ENCODE assay signal across 18 cellular contexts in the genomic region with DNA sequence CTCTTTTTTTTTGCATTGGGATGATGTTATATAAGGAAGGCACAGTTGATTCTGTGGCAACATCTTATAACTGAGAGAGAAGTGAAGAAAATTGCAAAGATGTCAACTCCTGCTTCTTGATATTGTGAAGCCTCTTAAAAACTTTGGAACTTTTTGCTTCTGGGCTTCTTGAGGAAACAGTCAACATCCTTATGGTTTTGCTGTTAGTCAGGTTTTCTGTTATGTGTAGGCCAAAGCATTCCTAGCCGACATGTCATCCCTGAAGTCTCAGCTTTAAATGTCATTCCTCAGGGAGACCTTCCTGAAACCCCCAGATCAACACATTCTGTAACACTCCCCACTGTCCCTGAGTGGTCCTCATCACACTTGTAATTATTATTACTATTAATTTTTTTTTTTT. TPM values are rescaled to one million over a fixed set of nuclear protein-coding genes. Genes with fewer than 3 reads are reported as not detected.
A peak's percentile ranks its signal among the peaks of the same experiment; 100 is the strongest.
DNase-seq lines count a peak whose midpoint lies in the region; ATAC-seq and TF ChIP-seq lines count a peak whose summit lies in the region.
"Had no signal": no experiment of that assay in that cellular context is flagged by ENCODE, and none has a peak within 500 bp of the region (broad histone marks: within the 10 kb centered on the region; RNA-seq: fewer than 3 reads in every experiment).

No MANE protein-coding gene starts in this region.

- POLR2A ChIA-PET in RWPE1 (lab: Yijun Ruan, JAX; ENCODE audit: low non-redundant PET), result interaction anchor here (1.0 kb wide), 1 partner anchor 20 kb away, joined by 3 read pairs; no protein-coding TSS in a partner anchor

- H3K27ac Mint-ChIP-seq in activated naive CD4-positive, alpha-beta T cell treated with anti-CD3 and anti-CD28 coated beads for 36 hours, result no peak overlapping the region
- H3K27ac Mint-ChIP-seq: endodermal cell; stimulated activated memory B cell treated with anti-CD40 and anti-IgM and Interleukin-4, amounts not matched to agents 10 μg/mL and 1 μg/mL and 100 μg/mL, for 72 hours had no signal

- no peak overlapping the region for H3K4me3 ChIP-seq in AG10803 (ENCODE audit: low read length)
- H3K4me3 ChIP-seq: heart right ventricle, left lung had no signal

- peaks cover 18% of the 10 kb centered on the region for H3K4me1 ChIP-seq in foreskin keratinocyte

- H3K36me3 Mint-ChIP-seq in activated naive CD4-positive, alpha-beta T cell treated with anti-CD3 and anti-CD28 coated beads for 36 hours (ENCODE audit: low read depth), result no peaks in the 10 kb centered on the region
- H3K36me3 Mint-ChIP-seq: stimulated activated memory B cell treated with anti-CD40 and anti-IgM and Interleukin-4, amounts not matched to agents 10 μg/mL and 1 μg/mL and 100 μg/mL, for 72 hours had no signal

- TF ChIP-seq CTCF in AG10803 (conservative IDR thresholded peaks at IDR 0.05; ENCODE audit: low read length) (no peak), RWPE1 (conservative IDR thresholded peaks at IDR 0.05; ENCODE audit: low read depth) (no peak), foreskin keratinocyte (conservative IDR thresholded peaks at IDR 0.05) (no peak)

- H3K27ac ChIP-seq in RWPE1 (peak overlapping the region; percentile 59; the same call in 1 of the 2 replicates), foreskin keratinocyte (peak overlapping the region; percentile 25)
- H3K27ac ChIP-seq: heart right ventricle, left lung had no signal

- CTCF ChIA-PET in RWPE1 (lab: Yijun Ruan, JAX), result interaction anchor here (0.7 kb wide), 1 partner anchor 32 kb away, joined by 4 read pairs; no protein-coding TSS in a partner anchor
- CTCF ChIA-PET in activated naive CD4-positive, alpha-beta T cell treated with anti-CD3 and anti-CD28 coated beads for 36 hours (lab: Charles Lee), result interaction anchor here (0.6 to 1.2 kb wide), 2 partner anchors 63 to 344 kb away, joined by 3 to 6 read pairs; no protein-coding TSS in a partner anchor

- ATAC-seq in foreskin keratinocyte, result peak; percentile 36
- no peak for ATAC-seq in GM21526 (IDR thresholded peaks at IDR 0.05; ENCODE audit: low FRiP score, unreplicated experiment)
- ATAC-seq: heart right ventricle; Right ventricle myocardium inferior; stimulated activated memory B cell treated with anti-CD40 and anti-IgM and Interleukin-4, amounts not matched to agents 10 μg/mL and 1 μg/mL and 100 μg/mL, for 72 hours had no signal

- H3K27me3 ChIP-seq in foreskin keratinocyte, result no peaks in the 10 kb centered on the region
- H3K27me3 ChIP-seq: heart right ventricle, left lung had no signal

- no peaks in the 10 kb centered on the region for H3K9me3 Mint-ChIP-seq in activated naive CD4-positive, alpha-beta T cell treated with anti-CD3 and anti-CD28 coated beads for 36 hours
- H3K9me3 Mint-ChIP-seq: endodermal cell; stimulated activated memory B cell treated with anti-CD40 and anti-IgM and Interleukin-4, amounts not matched to agents 10 μg/mL and 1 μg/mL and 100 μg/mL, for 72 hours had no signal

- DNase-seq in AG10803 (ENCODE audit: low read depth) (peak; percentile 80), RWPE1 (ENCODE audit: low spot score) (no peak), foreskin keratinocyte (peak; percentile 26 to 64), NCI-H1694 treated with DMSO at 0.1 percent for 48 hours (lab: John Stamatoyannopoulos, UW) (no peak)
- DNase-seq in activated naive CD4-positive, alpha-beta T cell treated with anti-CD3 and anti-CD28 coated beads for 36 hours, result no peak
- DNase-seq: activated effector memory CD4-positive, alpha-beta T cell treated with Interleukin-2 at 50 U/mL for 16 hours; endodermal cell; heart right ventricle; left lung; NCI-H2107; stimulated activated CD4-positive, alpha-beta T cell treated with anti-CD3 and anti-CD28 coated beads, Interleukin-4, amount 100 ng/mL, for 24 hours; T1000 had no signal

- intact Hi-C loops in activated naive CD4-positive, alpha-beta T cell treated with anti-CD3 and anti-CD28 coated beads for 36 hours (cut with micrococcal nuclease), result no loop called here

- no peak overlapping the region for H3K4me3 Mint-ChIP-seq in activated naive CD4-positive, alpha-beta T cell treated with anti-CD3 and anti-CD28 coated beads for 36 hours
- H3K4me3 Mint-ChIP-seq: endodermal cell; stimulated activated memory B cell treated with anti-CD40 and anti-IgM and Interleukin-4, amounts not matched to agents 10 μg/mL and 1 μg/mL and 100 μg/mL, for 72 hours had no signal

- no peaks in the 10 kb centered on the region for H3K27me3 Mint-ChIP-seq in activated naive CD4-positive, alpha-beta T cell treated with anti-CD3 and anti-CD28 coated beads for 36 hours (ENCODE audit: low read depth)
- H3K27me3 Mint-ChIP-seq: stimulated activated memory B cell treated with anti-CD40 and anti-IgM and Interleukin-4, amounts not matched to agents 10 μg/mL and 1 μg/mL and 100 μg/mL, for 72 hours had no signal

- H3K4me1 Mint-ChIP-seq in activated naive CD4-positive, alpha-beta T cell treated with anti-CD3 and anti-CD28 coated beads for 36 hours (ENCODE audit: low read depth), result peaks cover 2% of the 10 kb centered on the region

RNA-seq across cellular contexts. Expression of gene FALEC, which starts 12.6 kb away (rescaled TPM):
- total RNA-seq in foreskin keratinocyte, result not detected in 2 replicates
- polyA plus RNA-seq in foreskin keratinocyte, result 0.13 and 0.16 TPM in 2 replicates
- not detected for total RNA-seq in activated naive CD4-positive, alpha-beta T cell treated with anti-CD3 and anti-CD28 coated beads for 36 hours
- total RNA-seq: left lung, Right ventricle myocardium inferior, ureter had no signal
- polyA plus RNA-seq: heart right ventricle, neural cell, right cardiac atrium had no signal

RNA-seq across cellular contexts. Expression of gene ECM1, which starts 20.3 kb away (rescaled TPM):
- total RNA-seq in foreskin keratinocyte, result 59.5 and 73.1 TPM in 2 replicates
- polyA plus RNA-seq in foreskin keratinocyte, result 87.6 and 100 TPM in 2 replicates
- under 1 TPM; 0.69 to 0.88 TPM for total RNA-seq in activated naive CD4-positive, alpha-beta T cell treated with anti-CD3 and anti-CD28 coated beads for 36 hours

RNA-seq across cellular contexts. Expression of gene ADAMTSL4, which starts 21.0 kb away (rescaled TPM):
- 0.65 and 1.6 TPM in 2 replicates for total RNA-seq in foreskin keratinocyte
- 1.3 and 2.1 TPM in 2 replicates for polyA plus RNA-seq in foreskin keratinocyte
- 1 to 10 TPM; 1.3 to 2.0 TPM for total RNA-seq in activated naive CD4-positive, alpha-beta T cell treated with anti-CD3 and anti-CD28 coated beads for 36 hours
- polyA plus RNA-seq: neural cell had no signal

RNA-seq across cellular contexts. Expression of gene TARS2, which starts 41.0 kb away (rescaled TPM):
- 26.2 and 27.4 TPM in 2 replicates for total RNA-seq in foreskin keratinocyte
- 21.0 and 23.6 TPM in 2 replicates for polyA plus RNA-seq in foreskin keratinocyte
- 10 to 100 TPM; 43.7 to 46.0 TPM for total RNA-seq in activated naive CD4-positive, alpha-beta T cell treated with anti-CD3 and anti-CD28 coated beads for 36 hours

RNA-seq across cellular contexts. Expression of gene MCL1, which starts 51.2 kb away (rescaled TPM):
- total RNA-seq in foreskin keratinocyte, result 180 and 202 TPM in 2 replicates
- polyA plus RNA-seq in foreskin keratinocyte, result 81.0 and 98.8 TPM in 2 replicates
- 100 to 1,000 TPM; 228 to 235 TPM for total RNA-seq in activated naive CD4-positive, alpha-beta T cell treated with anti-CD3 and anti-CD28 coated beads for 36 hours

Comparison
In these comparisons a context has a peak if more than half of its experiments do, and no peak if none do; other contexts are left out.
1. DNase-seq: peak in AG10803 (single experiment) and foreskin keratinocyte (2 of 2); none in RWPE1 (single experiment), NCI-H1694 treated with DMSO at 0.1 percent for 48 hours (single experiment) and activated naive CD4-positive, alpha-beta T cell treated with anti-CD3 and anti-CD28 coated beads for 36 hours (single experiment).
2. RNA of gene ECM1, which starts 20.3 kb away (total RNA-seq): 59.5 to 73.1 TPM in foreskin keratinocyte; 0.69 to 0.88 TPM in activated naive CD4-positive, alpha-beta T cell treated with anti-CD3 and anti-CD28 coated beads for 36 hours; every median in the first group is over 10 times any median in the second.